ENCODE assay signal across 8 cellular contexts in the genomic region with DNA sequence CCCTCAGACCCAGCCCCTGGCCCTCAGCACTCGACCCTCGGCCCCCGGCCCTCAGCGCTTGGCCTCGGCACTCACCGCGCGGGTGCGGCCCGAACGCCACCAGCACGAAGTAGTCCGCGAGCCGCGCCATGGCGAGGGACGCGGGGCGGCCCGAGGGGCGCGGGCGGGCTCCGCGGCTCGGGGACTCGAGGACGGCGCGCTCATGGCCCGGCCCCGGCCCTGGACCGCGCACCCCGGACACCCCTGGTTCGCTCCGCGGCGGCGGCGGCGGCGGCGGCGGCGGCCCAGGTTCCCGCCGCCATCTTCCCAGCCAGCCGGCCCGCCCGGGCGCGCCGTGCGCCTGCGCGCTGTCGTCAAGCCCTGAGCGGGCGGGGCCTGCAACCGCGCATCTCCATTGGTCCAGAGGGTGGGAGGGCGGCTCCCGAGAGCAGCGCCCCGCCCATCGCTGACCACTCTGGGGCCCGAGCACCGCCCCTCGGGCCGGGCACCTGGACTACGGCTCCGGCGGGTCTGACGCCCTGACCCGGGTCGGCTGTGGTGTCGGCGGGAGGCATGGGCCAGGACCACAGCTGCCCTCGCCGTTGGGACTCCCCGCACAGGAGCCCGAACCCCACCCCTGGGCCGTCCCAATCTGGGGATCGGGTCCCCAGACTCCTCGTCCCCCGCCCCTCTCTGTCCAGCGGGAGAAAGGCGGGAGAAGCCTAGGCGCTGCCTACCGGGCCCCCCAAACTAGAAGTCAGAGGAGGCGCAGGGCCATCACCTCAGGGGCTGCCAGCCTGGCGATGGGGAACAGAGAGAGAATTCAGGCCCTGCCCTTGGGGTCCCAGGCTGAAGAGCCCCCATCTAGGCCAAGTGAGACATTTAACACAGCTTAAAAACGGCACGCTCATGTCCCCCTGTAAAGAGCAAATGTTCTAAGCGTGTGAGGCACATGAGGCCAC. TPM values are rescaled to one million over a fixed set of nuclear protein-coding genes. Genes with fewer than 3 reads are reported as not detected.
DNase-seq lines count a peak whose midpoint lies in the region; ATAC-seq and TF ChIP-seq lines count a peak whose summit lies in the region.

A gene with protein sequence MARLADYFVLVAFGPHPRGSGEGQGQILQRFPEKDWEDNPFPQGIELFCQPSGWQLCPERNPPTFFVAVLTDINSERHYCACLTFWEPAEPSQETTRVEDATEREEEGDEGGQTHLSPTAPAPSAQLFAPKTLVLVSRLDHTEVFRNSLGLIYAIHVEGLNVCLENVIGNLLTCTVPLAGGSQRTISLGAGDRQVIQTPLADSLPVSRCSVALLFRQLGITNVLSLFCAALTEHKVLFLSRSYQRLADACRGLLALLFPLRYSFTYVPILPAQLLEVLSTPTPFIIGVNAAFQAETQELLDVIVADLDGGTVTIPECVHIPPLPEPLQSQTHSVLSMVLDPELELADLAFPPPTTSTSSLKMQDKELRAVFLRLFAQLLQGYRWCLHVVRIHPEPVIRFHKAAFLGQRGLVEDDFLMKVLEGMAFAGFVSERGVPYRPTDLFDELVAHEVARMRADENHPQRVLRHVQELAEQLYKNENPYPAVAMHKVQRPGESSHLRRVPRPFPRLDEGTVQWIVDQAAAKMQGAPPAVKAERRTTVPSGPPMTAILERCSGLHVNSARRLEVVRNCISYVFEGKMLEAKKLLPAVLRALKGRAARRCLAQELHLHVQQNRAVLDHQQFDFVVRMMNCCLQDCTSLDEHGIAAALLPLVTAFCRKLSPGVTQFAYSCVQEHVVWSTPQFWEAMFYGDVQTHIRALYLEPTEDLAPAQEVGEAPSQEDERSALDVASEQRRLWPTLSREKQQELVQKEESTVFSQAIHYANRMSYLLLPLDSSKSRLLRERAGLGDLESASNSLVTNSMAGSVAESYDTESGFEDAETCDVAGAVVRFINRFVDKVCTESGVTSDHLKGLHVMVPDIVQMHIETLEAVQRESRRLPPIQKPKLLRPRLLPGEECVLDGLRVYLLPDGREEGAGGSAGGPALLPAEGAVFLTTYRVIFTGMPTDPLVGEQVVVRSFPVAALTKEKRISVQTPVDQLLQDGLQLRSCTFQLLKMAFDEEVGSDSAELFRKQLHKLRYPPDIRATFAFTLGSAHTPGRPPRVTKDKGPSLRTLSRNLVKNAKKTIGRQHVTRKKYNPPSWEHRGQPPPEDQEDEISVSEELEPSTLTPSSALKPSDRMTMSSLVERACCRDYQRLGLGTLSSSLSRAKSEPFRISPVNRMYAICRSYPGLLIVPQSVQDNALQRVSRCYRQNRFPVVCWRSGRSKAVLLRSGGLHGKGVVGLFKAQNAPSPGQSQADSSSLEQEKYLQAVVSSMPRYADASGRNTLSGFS (N-terminal part only) (minus strand): TSS at position 325 of the 941 bp plus-strand sequence. CDS start 195 bp downstream, at position 130.

- H3K27ac ChIP-seq in RWPE1: peak within 1 kb of the TSS; percentile 87
- peak within 1 kb of the TSS; percentile 90 for H3K27ac ChIP-seq in naive thymus-derived CD4-positive, alpha-beta T cell (ENCODE audit: low read depth, low read length)

- POLR2A ChIA-PET in RWPE1 (lab: Yijun Ruan, JAX; ENCODE audit: low non-redundant PET): no interaction called here
- POLR2A ChIA-PET in naive thymus-derived CD4-positive, alpha-beta T cell (lab: Charles Lee): interaction anchor here (1.3 kb wide), 1 partner anchor 51 kb away, joined by 4 read pairs; a partner anchor contains a TSS

- peak; percentile 57 for ATAC-seq in GM21528 (IDR thresholded peaks at IDR 0.05; ENCODE audit: low FRiP score, unreplicated experiment)
- ATAC-seq in naive thymus-derived CD4-positive, alpha-beta T cell: peak; percentile 89
- ATAC-seq in stimulated activated effector memory CD8-positive, alpha-beta T cell treated with anti-CD3 and anti-CD28 coated beads, Interleukin-12 subunit alpha, Interleukin-12 subunit beta, amount 100 ng/mL, for 72 hours: peak; percentile 77

- H3K36me3 Mint-ChIP-seq in naive thymus-derived CD4-positive, alpha-beta T cell: peaks cover 0 to 10% (median 3%) of the 10 kb centered on the region in 5 donors
- H3K36me3 Mint-ChIP-seq in stimulated activated effector memory CD8-positive, alpha-beta T cell treated with anti-CD3 and anti-CD28 coated beads, Interleukin-12 subunit alpha, Interleukin-12 subunit beta, amount 100 ng/mL, for 72 hours: peaks cover 19% of the 10 kb centered on the region

- H3K36me3 ChIP-seq in naive thymus-derived CD4-positive, alpha-beta T cell (ENCODE audit: control insufficient read depth in 2 of 3, insufficient read depth in 3 of 3, low read length in 3 of 3): peaks cover 0 to 3% (median 0%) of the 10 kb centered on the region in 3 experiments

- intact Hi-C loops in naive thymus-derived CD4-positive, alpha-beta T cell (cut with micrococcal nuclease): loop anchor here (1.0 to 10.0 kb wide), 6 partner anchors 32 to 200 kb away; a partner anchor contains a TSS

- no peaks in the 10 kb centered on the region for H3K9me3 ChIP-seq in naive thymus-derived CD4-positive, alpha-beta T cell (ENCODE audit: control insufficient read depth in 2 of 3, low read length in 3 of 3)

- H3K4me1 Mint-ChIP-seq in naive thymus-derived CD4-positive, alpha-beta T cell: peaks cover 29 to 56% (median 46%) of the 10 kb centered on the region in 7 donors
- H3K4me1 Mint-ChIP-seq in stimulated activated effector memory CD8-positive, alpha-beta T cell treated with anti-CD3 and anti-CD28 coated beads, Interleukin-12 subunit alpha, Interleukin-12 subunit beta, amount 100 ng/mL, for 72 hours: peaks cover 55% of the 10 kb centered on the region

- H3K4me3 ChIP-seq in Jurkat, Clone E6-1 (ENCODE audit: low read length): peak within 1 kb of the TSS; percentile 73
- H3K4me3 ChIP-seq in fibroblast of mammary gland (ENCODE audit: control insufficient read depth, low read depth, low read length): peak within 1 kb of the TSS; percentile 59
- H3K4me3 ChIP-seq in naive thymus-derived CD4-positive, alpha-beta T cell (ENCODE audit: low read length): peak within 1 kb of the TSS; percentile 72

- DNase-seq in DMS 273 (lab: John Stamatoyannopoulos, UW; ENCODE audit: unreplicated experiment): peak; percentile 92
- peak; percentile 65 for DNase-seq in Jurkat, Clone E6-1 (ENCODE audit: low read depth, low spot score)
- peak; percentile 94 for DNase-seq in RWPE1 (ENCODE audit: low spot score)
- DNase-seq in activated T-helper 9 cell treated with anti-CD3 and anti-CD28 coated beads, Interleukin-2, amount 50 U/mL, for 16 hours (ENCODE audit: low read depth): peak; percentile 86
- peak; percentile 80 for DNase-seq in fibroblast of mammary gland (ENCODE audit: low read depth)
- peak; percentile 75 to 94 (median 85) for DNase-seq in naive thymus-derived CD4-positive, alpha-beta T cell
- DNase-seq in stimulated activated effector memory CD8-positive, alpha-beta T cell treated with anti-CD3 and anti-CD28 coated beads, Interleukin-12 subunit alpha, Interleukin-12 subunit beta, amount 100 ng/mL, for 72 hours (ENCODE audit: low spot score in 2 of 2): peak; percentile 90 to 94

- H3K9me3 Mint-ChIP-seq in naive thymus-derived CD4-positive, alpha-beta T cell: no peaks in the 10 kb centered on the region
- no peaks in the 10 kb centered on the region for H3K9me3 Mint-ChIP-seq in stimulated activated effector memory CD8-positive, alpha-beta T cell treated with anti-CD3 and anti-CD28 coated beads, Interleukin-12 subunit alpha, Interleukin-12 subunit beta, amount 100 ng/mL, for 72 hours

- H3K4me1 ChIP-seq in naive thymus-derived CD4-positive, alpha-beta T cell (ENCODE audit: control insufficient read depth in 2 of 2, insufficient read depth in 2 of 2, low read length in 2 of 2): peaks cover 39 to 42% of the 10 kb centered on the region in 2 donors

- H3K27me3 Mint-ChIP-seq in naive thymus-derived CD4-positive, alpha-beta T cell: peaks cover 0 to 20% (median 0%) of the 10 kb centered on the region in 5 donors

- peak within 1 kb of the TSS; percentile 93 to 100 (median 96) for H3K4me3 Mint-ChIP-seq in naive thymus-derived CD4-positive, alpha-beta T cell
- peak within 1 kb of the TSS; percentile 88 for H3K4me3 Mint-ChIP-seq in stimulated activated effector memory CD8-positive, alpha-beta T cell treated with anti-CD3 and anti-CD28 coated beads, Interleukin-12 subunit alpha, Interleukin-12 subunit beta, amount 100 ng/mL, for 72 hours

- H3K27ac Mint-ChIP-seq in naive thymus-derived CD4-positive, alpha-beta T cell: peak within 1 kb of the TSS; percentile 91 to 97 (median 93)
- peak within 1 kb of the TSS; percentile 93 for H3K27ac Mint-ChIP-seq in stimulated activated effector memory CD8-positive, alpha-beta T cell treated with anti-CD3 and anti-CD28 coated beads, Interleukin-12 subunit alpha, Interleukin-12 subunit beta, amount 100 ng/mL, for 72 hours

- CTCF ChIA-PET in RWPE1 (lab: Yijun Ruan, JAX): no interaction called here
- CTCF ChIA-PET in naive thymus-derived CD4-positive, alpha-beta T cell (lab: Charles Lee): interaction anchor here (0.6 to 0.7 kb wide), 2 partner anchors 31 to 146 kb away, joined by 3 read pairs; no protein-coding TSS in a partner anchor

- no peaks in the 10 kb centered on the region for H3K27me3 ChIP-seq in naive thymus-derived CD4-positive, alpha-beta T cell (ENCODE audit: control insufficient read depth in 2 of 2, insufficient read depth in 2 of 2, low read length in 2 of 2)

- TF ChIP-seq CTCF in RWPE1 (conservative IDR thresholded peaks at IDR 0.05; ENCODE audit: low read depth): no peak
- no peak for TF ChIP-seq CTCF in fibroblast of mammary gland (conservative IDR thresholded peaks at IDR 0.05; ENCODE audit: control insufficient read depth, insufficient read depth, low read depth, low read length)

RNA-seq across cellular contexts. Expression of the gene that starts here (rescaled TPM):
- polyA plus RNA-seq in Jurkat, Clone E6-1 (2012; ENCODE audit: insufficient read depth, insufficient read length): 71.8 TPM
- total RNA-seq in naive thymus-derived CD4-positive, alpha-beta T cell: 100 to 1,000 TPM; 161 to 209 (median 181) TPM
- polyA plus RNA-seq in naive thymus-derived CD4-positive, alpha-beta T cell: 10 to 100 TPM; 15.2 to 40.2 TPM

Comparison
In these comparisons a context has a peak if more than half of its experiments do, and no peak if none do; other contexts are left out.
1. Peak in every context shown above with its lines: DNase-seq, ATAC-seq, H3K4me3 ChIP-seq and H3K27ac ChIP-seq.